ENCODE assay signal across 13 cellular contexts in genomic region chr18:58858591-58859468, GRCh38. TPM values are rescaled to one million over a fixed set of nuclear protein-coding genes. Genes with fewer than 3 reads are reported as not detected.
DNase-seq lines count a peak whose midpoint lies in the region; ATAC-seq and TF ChIP-seq lines count a peak whose summit lies in the region.
"Had no signal": no experiment of that assay in that cellular context is flagged by ENCODE, and none has a peak within 500 bp of the region (broad histone marks: within the 10 kb centered on the region; RNA-seq: fewer than 3 reads in every experiment).

No MANE protein-coding gene starts in this region.

- no peaks in the 10 kb centered on the region for H3K27me3 Mint-ChIP-seq in HFFc6 (ENCODE audit: insufficient read depth)
- H3K27me3 Mint-ChIP-seq in naive thymus-derived CD8-positive, alpha-beta T cell = peaks cover 30 to 54% (median 38%) of the 10 kb centered on the region in 5 donors
- peaks cover 44% of the 10 kb centered on the region for H3K27me3 Mint-ChIP-seq in activated T-cell treated with anti-CD3 and anti-CD28 coated beads, Interleukin-2, amount 50 U/mL, for 24 hours

- H3K4me3 ChIP-seq in iPS-18a (ENCODE audit: low read length) (peak overlapping the region; percentile 20), stomach smooth muscle (ENCODE audit: low read length in 2 of 2) (peak overlapping the region; percentile 14 to 40)
- H3K4me3 ChIP-seq: right lobe of liver had no signal

- ATAC-seq in GM18870 (IDR thresholded peaks at IDR 0.05; ENCODE audit: unreplicated experiment) = no peak
- no peak for ATAC-seq in naive thymus-derived CD8-positive, alpha-beta T cell
- ATAC-seq: left colon, right lobe of liver had no signal

- H3K4me3 Mint-ChIP-seq in HFFc6 = peak overlapping the region; percentile 18
- H3K4me3 Mint-ChIP-seq in naive thymus-derived CD8-positive, alpha-beta T cell = no peak overlapping the region
- no peak overlapping the region for H3K4me3 Mint-ChIP-seq in activated T-cell treated with anti-CD3 and anti-CD28 coated beads, Interleukin-2, amount 50 U/mL, for 24 hours
- H3K4me3 Mint-ChIP-seq: activated naive CD8-positive, alpha-beta T cell had no signal

- no peaks in the 10 kb centered on the region for H3K9me3 ChIP-seq in iPS-18a (ENCODE audit: control insufficient read depth, low read depth, low read length)
- no peaks in the 10 kb centered on the region for H3K9me3 ChIP-seq in stomach smooth muscle (ENCODE audit: control insufficient read depth in 2 of 2, low read length in 2 of 2)
- H3K9me3 ChIP-seq: right lobe of liver had no signal

- POLR2A ChIA-PET in naive thymus-derived CD8-positive, alpha-beta T cell (lab: Charles Lee) = no interaction called here

- H3K27ac ChIP-seq in cingulate gyrus (ENCODE audit: low read depth, low read length) = peak overlapping the region; percentile 30
- H3K27ac ChIP-seq in iPS-18a (ENCODE audit: low read length) = peak overlapping the region; percentile 26
- H3K27ac ChIP-seq in stomach smooth muscle (ENCODE audit: low read length) = peak overlapping the region; percentile 31
- H3K27ac ChIP-seq: right lobe of liver had no signal

- H3K36me3 ChIP-seq in iPS-18a (ENCODE audit: control insufficient read depth, low read depth, low read length) (no peaks in the 10 kb centered on the region), stomach smooth muscle (ENCODE audit: control insufficient read depth in 2 of 2, insufficient read depth in 2 of 2, low read length in 2 of 2) (no peaks in the 10 kb centered on the region)
- H3K36me3 ChIP-seq: right lobe of liver had no signal

- H3K27ac Mint-ChIP-seq in HFFc6 = peak overlapping the region; percentile 62
- no peak overlapping the region for H3K27ac Mint-ChIP-seq in naive thymus-derived CD8-positive, alpha-beta T cell
- H3K27ac Mint-ChIP-seq in activated T-cell treated with anti-CD3 and anti-CD28 coated beads, Interleukin-2, amount 50 U/mL, for 24 hours = no peak overlapping the region
- H3K27ac Mint-ChIP-seq: activated naive CD8-positive, alpha-beta T cell; CD14-positive monocyte had no signal

- peaks cover 69% of the 10 kb centered on the region for H3K4me1 Mint-ChIP-seq in HFFc6 (ENCODE audit: low read depth)
- peaks cover 0 to 5% (median 2%) of the 10 kb centered on the region in 4 donors for H3K4me1 Mint-ChIP-seq in naive thymus-derived CD8-positive, alpha-beta T cell
- peaks cover 7% of the 10 kb centered on the region for H3K4me1 Mint-ChIP-seq in activated T-cell treated with anti-CD3 and anti-CD28 coated beads, Interleukin-2, amount 50 U/mL, for 24 hours (ENCODE audit: low read depth)

- TF ChIP-seq CTCF in HFFc6 (IDR thresholded peaks at IDR 0.05) = no peak

- peak; percentile 62 for DNase-seq in HFFc6
- DNase-seq in naive thymus-derived CD8-positive, alpha-beta T cell = no peak
- DNase-seq in NCI-H1105 treated with DMSO at 0.1 percent for 48 hours (lab: John Stamatoyannopoulos, UW) = no peak
- no peak for DNase-seq in activated T-cell treated with anti-CD3 and anti-CD28 coated beads, Interleukin-2, amount 50 U/mL, for 24 hours
- DNase-seq: activated CD4-positive, alpha-beta T cell treated with anti-CD3 and anti-CD28 coated beads, Interleukin-2, amount 50 U/mL, for 1 hour; right lobe of liver had no signal

- no peaks in the 10 kb centered on the region for H3K27me3 ChIP-seq in iPS-18a (ENCODE audit: control insufficient read depth, insufficient read depth, low read length)
- no peaks in the 10 kb centered on the region for H3K27me3 ChIP-seq in stomach smooth muscle (ENCODE audit: control insufficient read depth in 1 of 2, insufficient read depth in 2 of 2, low read length in 2 of 2)
- H3K27me3 ChIP-seq: right lobe of liver had no signal

- H3K9me3 Mint-ChIP-seq in HFFc6 = no peaks in the 10 kb centered on the region
- H3K9me3 Mint-ChIP-seq in naive thymus-derived CD8-positive, alpha-beta T cell = peaks cover 0 to 2% (median 0%) of the 10 kb centered on the region in 9 donors
- no peaks in the 10 kb centered on the region for H3K9me3 Mint-ChIP-seq in activated T-cell treated with anti-CD3 and anti-CD28 coated beads, Interleukin-2, amount 50 U/mL, for 24 hours

- no peak overlapping the region for H3K9ac ChIP-seq in iPS-18a (ENCODE audit: low read length)
- no peak overlapping the region for H3K9ac ChIP-seq in stomach smooth muscle (ENCODE audit: low read length in 2 of 2)

- H3K36me3 Mint-ChIP-seq in HFFc6 (ENCODE audit: low read depth) = 0 out of 2 replicates have a peak, but pooled peaks cover 4% of the 10 kb centered on the region
- peaks cover 0 to 6% (median 0%) of the 10 kb centered on the region in 3 donors for H3K36me3 Mint-ChIP-seq in naive thymus-derived CD8-positive, alpha-beta T cell
- no peaks in the 10 kb centered on the region for H3K36me3 Mint-ChIP-seq in activated T-cell treated with anti-CD3 and anti-CD28 coated beads, Interleukin-2, amount 50 U/mL, for 24 hours (ENCODE audit: low read depth)
- H3K36me3 Mint-ChIP-seq: activated naive CD8-positive, alpha-beta T cell had no signal

- H3K4me1 ChIP-seq in iPS-18a (ENCODE audit: control insufficient read depth, low read depth, low read length) (peaks cover 39% of the 10 kb centered on the region), stomach smooth muscle (ENCODE audit: control insufficient read depth, insufficient read depth, low read length) (peaks cover 21% of the 10 kb centered on the region)

RNA-seq across cellular contexts. Expression of gene ZNF532, which starts 5.8 kb away (rescaled TPM):
- total RNA-seq in HFFc6 (2021; fragmentation: NEBNext Ultra II Directional; extraction: Animal tissue kit (Norgen Biotek cat#: 25700)) = 10 to 100 TPM; 43.1 to 56.6 (median 50.1) TPM
- total RNA-seq in naive thymus-derived CD8-positive, alpha-beta T cell = 1 to 10 TPM; 6.6 to 7.8 TPM
- under 1 TPM in 2 of 3 donors, not detected in 1; 0.07 to 0.98 TPM for polyA plus RNA-seq in naive thymus-derived CD8-positive, alpha-beta T cell

Comparison
In these comparisons a context has a peak if more than half of its experiments do, and no peak if none do; other contexts are left out.
1. RNA of gene ZNF532, which starts 5.8 kb away (total RNA-seq): 43.1 to 56.6 TPM in HFFc6; 6.6 to 7.8 TPM in naive thymus-derived CD8-positive, alpha-beta T cell; every median in the first group is over 4 times any median in the second.
2. Peak in every context shown above with its lines, with median percentiles within 50 percentile points of each other: H3K27ac ChIP-seq.